9 cellular contexts compared by ENCODE assay signal in genomic region chr5:10856646-10857332, GRCh38.
DNase-seq lines count a peak whose midpoint lies in the region; ATAC-seq and TF ChIP-seq lines count a peak whose summit lies in the region.
"Had no signal": no experiment of that assay in that cellular context is flagged by ENCODE, and none has a peak within 500 bp of the region (broad histone marks: within the 10 kb centered on the region; RNA-seq: fewer than 3 reads in every experiment).

No MANE protein-coding gene starts in this region.

- H3K4me1 Mint-ChIP-seq in MCF 10A (ENCODE audit: insufficient read depth, unreplicated experiment) = no peaks in the 10 kb centered on the region

- H3K36me3 Mint-ChIP-seq in MCF 10A (ENCODE audit: insufficient read depth, unreplicated experiment) = no peaks in the 10 kb centered on the region
- H3K36me3 Mint-ChIP-seq: naive B cell had no signal

- TF ChIP-seq CTCF in MCF 10A (IDR thresholded peaks at IDR 0.05; ENCODE audit: unreplicated experiment) = peak; percentile 68
- TF ChIP-seq CTCF in kidney epithelial cell (IDR thresholded peaks at IDR 0.05; ENCODE audit: insufficient read depth, low read length, poor library complexity, severe bottlenecking) = peak; percentile 97

- peaks cover 35% of the 10 kb centered on the region for H3K27me3 Mint-ChIP-seq in MCF 10A (ENCODE audit: insufficient read depth, unreplicated experiment)

- no peak overlapping the region for H3K4me3 ChIP-seq in kidney epithelial cell (ENCODE audit: low read depth, low read length)

- H3K4me3 Mint-ChIP-seq in MCF 10A (ENCODE audit: unreplicated experiment) = no peak overlapping the region
- H3K4me3 Mint-ChIP-seq: naive B cell had no signal

- no peaks in the 10 kb centered on the region for H3K36me3 ChIP-seq in kidney epithelial cell (ENCODE audit: control insufficient read depth, insufficient read depth, low read length)

- intact Hi-C loops in MCF 10A (cut with micrococcal nuclease) = loop anchor here (5.0 kb wide), 1 partner anchor 159 kb away; no protein-coding TSS in a partner anchor

- peak; percentile 77 for DNase-seq in AG08396 (ENCODE audit: low spot score)
- DNase-seq in OCI-M1 (lab: John Stamatoyannopoulos, UW) = peak; percentile 44
- DNase-seq in MCF 10A (ENCODE audit: unreplicated experiment) = peak; percentile 12
- peak; percentile 43 for DNase-seq in kidney epithelial cell (ENCODE audit: low read depth)
- DNase-seq in stimulated activated CD8-positive, alpha-beta memory T cell treated with anti-CD3 and anti-CD28 coated beads, Interleukin-4, amount 100 ng/mL, for 48 hours = peak; percentile 67
- DNase-seq in NCI-H146 (lab: John Stamatoyannopoulos, UW) = no peak
- DNase-seq in cortex of kidney (lab: John Stamatoyannopoulos, UW) = no peak
- DNase-seq: naive B cell had no signal

- BruUV-seq in MCF 10A (replicated peaks; lab: Mats Ljungman, UMichigan) = no TSS peak

- no peaks in the 10 kb centered on the region for H3K27me3 ChIP-seq in kidney epithelial cell (ENCODE audit: control insufficient read depth, insufficient read depth, low read length)

- CTCF ChIA-PET in MCF 10A (lab: Yijun Ruan, JAX) = interaction anchor here (0.5 to 3.1 kb wide), 24 partner anchors 9 to 1883 kb away, joined by 3 to 13 read pairs (median 4); no protein-coding TSS in a partner anchor

- H3K9me3 Mint-ChIP-seq in MCF 10A (ENCODE audit: unreplicated experiment) = no peaks in the 10 kb centered on the region
- H3K9me3 Mint-ChIP-seq: naive B cell had no signal

- POLR2A ChIA-PET in MCF 10A (lab: Yijun Ruan, JAX) = interaction anchor here (0.6 kb wide), 1 partner anchor 49 kb away, joined by 3 read pairs; no protein-coding TSS in a partner anchor

- ATAC-seq in GM21529 (IDR thresholded peaks at IDR 0.05; ENCODE audit: unreplicated experiment) = peak; percentile 50

- no peak overlapping the region for H3K27ac Mint-ChIP-seq in MCF 10A (ENCODE audit: low read depth, unreplicated experiment)

Comparison
In these comparisons a context has a peak if more than half of its experiments do, and no peak if none do; other contexts are left out.
1. DNase-seq: peak in AG08396 (single experiment), OCI-M1 (single experiment), MCF 10A (single experiment), kidney epithelial cell (single experiment) and stimulated activated CD8-positive, alpha-beta memory T cell treated with anti-CD3 and anti-CD28 coated beads, Interleukin-4, amount 100 ng/mL, for 48 hours (single experiment); none in NCI-H146 (single experiment) and cortex of kidney (single experiment).